Comparison of ENCODE assay signal across 26 cellular contexts in the genomic region with DNA sequence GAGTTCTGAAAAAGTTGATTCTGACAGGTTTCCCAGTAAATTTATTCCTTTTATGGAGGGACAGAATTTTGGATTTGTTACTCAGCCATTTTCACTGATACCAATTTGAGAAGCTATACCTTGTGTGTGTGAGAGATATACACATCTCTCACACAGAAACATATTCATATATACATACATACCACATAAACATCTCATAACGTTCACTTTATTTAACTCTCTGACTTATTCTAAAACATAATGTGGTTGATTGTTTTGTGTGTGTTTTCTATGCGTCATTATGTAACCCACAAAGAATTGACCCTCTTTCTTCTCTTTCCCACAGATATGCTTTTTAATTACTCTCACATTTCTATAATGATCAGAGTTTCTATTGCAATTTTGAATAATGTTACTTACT.
"Had no signal": no experiment of that assay in that cellular context is flagged by ENCODE, and none has a peak within 500 bp of the region (broad histone marks: within the 10 kb centered on the region; RNA-seq: fewer than 3 reads in every experiment).

No MANE protein-coding gene starts in this region.

- H3K9me3 Mint-ChIP-seq: neural progenitor cell had no signal

- H3K27me3 Mint-ChIP-seq: type B pancreatic cell had no signal

- H3K4me3 ChIP-seq: coronary artery, esophagus muscularis mucosa, heart right ventricle, left lung, neural progenitor cell, psoas muscle, sigmoid colon, stomach, thyroid gland had no signal

- H3K4me1 ChIP-seq: esophagus muscularis mucosa, foreskin keratinocyte, heart right ventricle, left lung, neural progenitor cell, psoas muscle, sigmoid colon, stomach, thyroid gland had no signal

- H3K4me3 Mint-ChIP-seq: naive thymus-derived CD4-positive, alpha-beta T cell; nephron; neural progenitor cell; stimulated activated effector memory CD8-positive, alpha-beta T cell treated with anti-CD3 and anti-CD28 coated beads, Interleukin-12 subunit alpha, Interleukin-12 subunit beta, amount 100 ng/mL, for 72 hours; type B pancreatic cell had no signal

- FAIRE-seq: endothelial cell of umbilical vein, islet of Langerhans had no signal

- ATAC-seq: foreskin keratinocyte; heart right ventricle; left cardiac atrium; left lung; naive thymus-derived CD4-positive, alpha-beta T cell; psoas muscle; right cardiac atrium; stimulated activated effector memory CD8-positive, alpha-beta T cell treated with anti-CD3 and anti-CD28 coated beads, Interleukin-12 subunit alpha, Interleukin-12 subunit beta, amount 100 ng/mL, for 72 hours had no signal

- H3K27ac ChIP-seq: coronary artery, esophagus muscularis mucosa, foreskin keratinocyte, heart right ventricle, left lung, neural progenitor cell, psoas muscle, sigmoid colon, stomach, thyroid gland had no signal

- H2AFZ ChIP-seq: neural progenitor cell had no signal

- H3K36me3 Mint-ChIP-seq: naive thymus-derived CD4-positive, alpha-beta T cell; neural progenitor cell; stimulated activated effector memory CD8-positive, alpha-beta T cell treated with anti-CD3 and anti-CD28 coated beads, Interleukin-12 subunit alpha, Interleukin-12 subunit beta, amount 100 ng/mL, for 72 hours had no signal

- DNase-seq: effector memory CD4-positive, alpha-beta T cell; foreskin keratinocyte; glutamatergic neuron; heart right ventricle; hippocampal formation; left cardiac atrium; left lung; mesendoderm; midbrain; naive thymus-derived CD4-positive, alpha-beta T cell; psoas muscle; right cardiac atrium; sigmoid colon; stimulated activated CD4-positive, alpha-beta T cell treated with anti-CD3 and anti-CD28 coated beads, Interleukin-2, amount 100 ng/mL, for 24 hours; stimulated activated CD4-positive, alpha-beta T cell treated with anti-CD3 and anti-CD28 coated beads, Interleukin-4, amount 100 ng/mL, for 24 hours; stimulated activated naive CD4-positive, alpha-beta T cell treated with Interleukin-2 at 50 U/mL for 16 hours; stomach; thyroid gland had no signal

- H3K9me3 ChIP-seq: esophagus muscularis mucosa, psoas muscle, sigmoid colon, stomach, thyroid gland had no signal

- H3K4me2 ChIP-seq: neural progenitor cell had no signal

- H3K4me1 Mint-ChIP-seq: naive thymus-derived CD4-positive, alpha-beta T cell; nephron; neural progenitor cell; stimulated activated effector memory CD8-positive, alpha-beta T cell treated with anti-CD3 and anti-CD28 coated beads, Interleukin-12 subunit alpha, Interleukin-12 subunit beta, amount 100 ng/mL, for 72 hours had no signal

- H3K27me3 ChIP-seq: esophagus muscularis mucosa, foreskin keratinocyte, heart right ventricle, left lung, neural progenitor cell, sigmoid colon, stomach, thyroid gland had no signal

- H3K27ac Mint-ChIP-seq: naive thymus-derived CD4-positive, alpha-beta T cell; nephron; neural progenitor cell; stimulated activated effector memory CD8-positive, alpha-beta T cell treated with anti-CD3 and anti-CD28 coated beads, Interleukin-12 subunit alpha, Interleukin-12 subunit beta, amount 100 ng/mL, for 72 hours; type B pancreatic cell had no signal

- H3K9ac ChIP-seq: neural progenitor cell had no signal

- H3K36me3 ChIP-seq: esophagus muscularis mucosa, heart right ventricle, left lung, neural progenitor cell, sigmoid colon, stomach, thyroid gland had no signal
